23 cellular contexts compared by ENCODE assay signal in the genomic region with DNA sequence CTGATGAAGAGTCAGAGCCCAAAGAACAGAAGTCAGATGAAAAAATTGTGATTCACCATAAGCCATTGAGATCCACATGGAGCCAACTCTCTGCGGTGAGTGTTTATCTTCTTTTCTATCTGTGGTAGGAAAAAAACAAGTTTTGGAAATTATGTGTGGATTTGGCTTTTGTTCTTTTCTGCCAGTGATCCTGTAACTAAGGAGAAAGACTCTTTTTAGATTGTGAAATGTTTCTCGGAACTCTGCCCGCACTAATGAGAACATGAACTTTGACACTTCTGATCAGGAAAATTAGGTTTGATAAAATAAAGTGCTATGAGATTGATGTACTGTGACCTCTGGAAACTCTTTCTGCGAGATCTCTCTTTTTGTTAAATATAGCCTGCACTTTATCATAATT. TPM values are rescaled to one million over a fixed set of nuclear protein-coding genes. Genes with fewer than 3 reads are reported as not detected.
"Had no signal": no experiment of that assay in that cellular context is flagged by ENCODE, and none has a peak within 500 bp of the region (broad histone marks: within the 10 kb centered on the region; RNA-seq: fewer than 3 reads in every experiment).

No MANE protein-coding gene starts in this region.

- ATAC-seq: activated CD8-positive, alpha-beta T cell treated with anti-CD3 and anti-CD28 coated beads for 36 hours; activated T-helper 17 cell treated with anti-CD3 and anti-CD28 coated beads, Interleukin-2, amount 50 U/mL, for 72 hours; left colon; right cardiac atrium; SK-N-SH treated with all-trans-retinoic acid at 6 μM for 48 hours; stimulated activated naive B cell treated with anti-CD40 and anti-IgM and Interleukin-4, amounts not matched to agents 10 μg/mL and 1 μg/mL and 100 μg/mL, for 72 hours had no signal

- H3K4me1 Mint-ChIP-seq: activated naive CD8-positive, alpha-beta T cell treated with anti-CD3 and anti-CD28 coated beads for 36 hours; activated T-helper 17 cell treated with anti-CD3 and anti-CD28 coated beads, Interleukin-2, amount 50 U/mL, for 72 hours had no signal

- DNase-seq: activated CD4-positive, alpha-beta T cell treated with anti-CD3 and anti-CD28 coated beads for 48 hours; activated CD4-positive, CD25-positive, alpha-beta regulatory T cell; activated CD8-positive, alpha-beta T cell treated with anti-CD3 and anti-CD28 coated beads for 36 hours; activated naive CD4-positive, alpha-beta T cell; activated naive CD8-positive, alpha-beta T cell treated with anti-CD3 and anti-CD28 coated beads for 36 hours; activated T-cell treated with anti-CD3 and anti-CD28 coated beads, Interleukin-2, amount 50 U/mL, for 1 hour; caudate nucleus; endodermal cell; left colon; right cardiac atrium; stimulated activated CD4-positive, alpha-beta T cell treated with anti-CD3 and anti-CD28 coated beads, Interleukin-4, amount 100 ng/mL, for 24 hours; stimulated activated naive B cell treated with anti-CD40 and anti-IgM and Interleukin-4, amounts not matched to agents 10 μg/mL and 1 μg/mL and 100 μg/mL, for 72 hours; T-helper 1 cell; T-helper 9 cell; thyroid gland had no signal

- H3K9me3 ChIP-seq: thyroid gland had no signal

- H3K9me3 Mint-ChIP-seq: activated CD8-positive, alpha-beta T cell treated with anti-CD3 and anti-CD28 coated beads for 36 hours; activated naive CD8-positive, alpha-beta T cell treated with anti-CD3 and anti-CD28 coated beads for 36 hours; activated T-helper 17 cell treated with anti-CD3 and anti-CD28 coated beads, Interleukin-2, amount 50 U/mL, for 72 hours; brain; endodermal cell; mesothelial cell of epicardium; nephron; stimulated activated naive B cell treated with anti-CD40 and anti-IgM and Interleukin-4, amounts not matched to agents 10 μg/mL and 1 μg/mL and 100 μg/mL, for 72 hours had no signal

- H3K4me3 Mint-ChIP-seq: activated CD8-positive, alpha-beta T cell treated with anti-CD3 and anti-CD28 coated beads for 36 hours; activated naive CD8-positive, alpha-beta T cell treated with anti-CD3 and anti-CD28 coated beads for 36 hours; activated T-helper 17 cell treated with anti-CD3 and anti-CD28 coated beads, Interleukin-2, amount 50 U/mL, for 72 hours; endodermal cell; mesothelial cell of epicardium; nephron; stimulated activated naive B cell treated with anti-CD40 and anti-IgM and Interleukin-4, amounts not matched to agents 10 μg/mL and 1 μg/mL and 100 μg/mL, for 72 hours had no signal

- H3K27ac ChIP-seq: epithelial cell of prostate had no signal

- H3K27ac Mint-ChIP-seq: activated CD8-positive, alpha-beta T cell treated with anti-CD3 and anti-CD28 coated beads for 36 hours; activated naive CD8-positive, alpha-beta T cell treated with anti-CD3 and anti-CD28 coated beads for 36 hours; activated T-helper 17 cell treated with anti-CD3 and anti-CD28 coated beads, Interleukin-2, amount 50 U/mL, for 72 hours; endodermal cell; mesothelial cell of epicardium; nephron; progenitor cell of endocrine pancreas; stimulated activated naive B cell treated with anti-CD40 and anti-IgM and Interleukin-4, amounts not matched to agents 10 μg/mL and 1 μg/mL and 100 μg/mL, for 72 hours had no signal

- H3K27me3 Mint-ChIP-seq: progenitor cell of endocrine pancreas had no signal

- H3K36me3 ChIP-seq: thyroid gland had no signal

- H3K4me3 ChIP-seq: lung, thyroid gland had no signal

- H3K4me1 ChIP-seq: thyroid gland had no signal

- H3K36me3 Mint-ChIP-seq: stimulated activated naive B cell treated with anti-CD40 and anti-IgM and Interleukin-4, amounts not matched to agents 10 μg/mL and 1 μg/mL and 100 μg/mL, for 72 hours had no signal

- H3K27me3 ChIP-seq: thyroid gland had no signal

RNA-seq across cellular contexts. Expression of gene ARHGEF26, which starts 8.4 kb away (rescaled TPM):
- total RNA-seq: activated CD8-positive, alpha-beta T cell treated with anti-CD3 and anti-CD28 coated beads for 36 hours had no signal
